24 cellular contexts compared by ENCODE assay signal in genomic region chr1:162219461-162219860, GRCh38.
"Had no signal": no experiment of that assay in that cellular context is flagged by ENCODE, and none has a peak within 500 bp of the region (broad histone marks: within the 10 kb centered on the region; RNA-seq: fewer than 3 reads in every experiment).

No MANE protein-coding gene starts in this region.

- DNase-seq: activated CD4-positive, alpha-beta memory T cell treated with anti-CD3 and anti-CD28 coated beads for 36 hours; activated CD4-positive, alpha-beta T cell treated with anti-CD3 and anti-CD28 coated beads for 36 hours; activated CD8-positive, alpha-beta memory T cell treated with anti-CD3 and anti-CD28 coated beads, Interleukin-2, amount 10 ng/mL, durations not matched to agents 7 days and 5 days; activated naive CD4-positive, alpha-beta T cell; activated naive CD8-positive, alpha-beta T cell treated with anti-CD3 and anti-CD28 coated beads for 36 hours; amniotic stem cell; central memory CD4-positive, alpha-beta T cell; dorsolateral prefrontal cortex; foreskin fibroblast; left cardiac atrium; natural killer cell; occipital lobe; posterior cingulate gyrus; sigmoid colon; spleen; stimulated activated CD4-positive, alpha-beta T cell treated with anti-CD3 and anti-CD28 coated beads, Interleukin-4, amount 100 ng/mL, for 4 hours; T-helper 2 cell had no signal

- H3K27me3 ChIP-seq: dorsolateral prefrontal cortex, hepatocyte, sigmoid colon had no signal

- H3K27ac ChIP-seq: dorsolateral prefrontal cortex, hepatocyte, spleen, thoracic aorta had no signal

- H3K27ac Mint-ChIP-seq: activated CD4-positive, alpha-beta memory T cell treated with anti-CD3 and anti-CD28 coated beads for 36 hours; activated CD4-positive, alpha-beta T cell treated with anti-CD3 and anti-CD28 coated beads for 36 hours; activated CD8-positive, alpha-beta memory T cell treated with anti-CD3 and anti-CD28 coated beads, Interleukin-2, amount 10 ng/mL, durations not matched to agents 7 days and 5 days; activated naive CD8-positive, alpha-beta T cell treated with anti-CD3 and anti-CD28 coated beads for 36 hours; activated T-helper 17 cell treated with anti-CD3 and anti-CD28 coated beads, Interleukin-2, amount 50 U/mL, for 72 hours; natural killer cell; stimulated activated memory B cell treated with anti-CD40 and anti-IgM and Interleukin-4, amounts not matched to agents 10 μg/mL and 1 μg/mL and 100 μg/mL, for 72 hours; WTC11 had no signal

- H3K4me1 Mint-ChIP-seq: activated CD4-positive, alpha-beta T cell treated with anti-CD3 and anti-CD28 coated beads for 36 hours; activated CD8-positive, alpha-beta memory T cell treated with anti-CD3 and anti-CD28 coated beads, Interleukin-2, amount 10 ng/mL, durations not matched to agents 7 days and 5 days; activated naive CD8-positive, alpha-beta T cell treated with anti-CD3 and anti-CD28 coated beads for 36 hours; activated T-helper 17 cell treated with anti-CD3 and anti-CD28 coated beads, Interleukin-2, amount 50 U/mL, for 72 hours; natural killer cell; stimulated activated memory B cell treated with anti-CD40 and anti-IgM and Interleukin-4, amounts not matched to agents 10 μg/mL and 1 μg/mL and 100 μg/mL, for 72 hours had no signal

- FAIRE-seq: colon, TTC549 had no signal

- H3K36me3 Mint-ChIP-seq: activated CD4-positive, alpha-beta memory T cell treated with anti-CD3 and anti-CD28 coated beads for 36 hours; activated CD8-positive, alpha-beta memory T cell treated with anti-CD3 and anti-CD28 coated beads, Interleukin-2, amount 10 ng/mL, durations not matched to agents 7 days and 5 days; activated naive CD8-positive, alpha-beta T cell treated with anti-CD3 and anti-CD28 coated beads for 36 hours; natural killer cell; stimulated activated memory B cell treated with anti-CD40 and anti-IgM and Interleukin-4, amounts not matched to agents 10 μg/mL and 1 μg/mL and 100 μg/mL, for 72 hours; WTC11 had no signal

- H3K9me3 ChIP-seq: sigmoid colon, spleen, thoracic aorta had no signal

- H3K4me3 Mint-ChIP-seq: activated CD4-positive, alpha-beta memory T cell treated with anti-CD3 and anti-CD28 coated beads for 36 hours; activated CD4-positive, alpha-beta T cell treated with anti-CD3 and anti-CD28 coated beads for 36 hours; activated CD8-positive, alpha-beta memory T cell treated with anti-CD3 and anti-CD28 coated beads, Interleukin-2, amount 10 ng/mL, durations not matched to agents 7 days and 5 days; activated naive CD8-positive, alpha-beta T cell treated with anti-CD3 and anti-CD28 coated beads for 36 hours; activated T-helper 17 cell treated with anti-CD3 and anti-CD28 coated beads, Interleukin-2, amount 50 U/mL, for 72 hours; natural killer cell; stimulated activated memory B cell treated with anti-CD40 and anti-IgM and Interleukin-4, amounts not matched to agents 10 μg/mL and 1 μg/mL and 100 μg/mL, for 72 hours had no signal

- H3K4me3 ChIP-seq: dorsolateral prefrontal cortex, hepatocyte, sigmoid colon, spleen, thoracic aorta had no signal

- H3K36me3 ChIP-seq: sigmoid colon, spleen, thoracic aorta had no signal

- H3K9me3 Mint-ChIP-seq: activated CD4-positive, alpha-beta memory T cell treated with anti-CD3 and anti-CD28 coated beads for 36 hours; activated naive CD8-positive, alpha-beta T cell treated with anti-CD3 and anti-CD28 coated beads for 36 hours; activated T-helper 17 cell treated with anti-CD3 and anti-CD28 coated beads, Interleukin-2, amount 50 U/mL, for 72 hours; natural killer cell; stimulated activated memory B cell treated with anti-CD40 and anti-IgM and Interleukin-4, amounts not matched to agents 10 μg/mL and 1 μg/mL and 100 μg/mL, for 72 hours; WTC11 had no signal

- ATAC-seq: activated CD4-positive, alpha-beta T cell treated with anti-CD3 and anti-CD28 coated beads for 36 hours; activated CD8-positive, alpha-beta memory T cell treated with anti-CD3 and anti-CD28 coated beads, Interleukin-2, amount 10 ng/mL, durations not matched to agents 7 days and 5 days; activated T-helper 17 cell treated with anti-CD3 and anti-CD28 coated beads, Interleukin-2, amount 50 U/mL, for 72 hours; natural killer cell; stimulated activated memory B cell treated with anti-CD40 and anti-IgM and Interleukin-4, amounts not matched to agents 10 μg/mL and 1 μg/mL and 100 μg/mL, for 72 hours had no signal
